Comparison of ENCODE assay signal across 14 cellular contexts in genomic region chr15:50767332-50767861, GRCh38. TPM values are rescaled to one million over a fixed set of nuclear protein-coding genes. Genes with fewer than 3 reads are reported as not detected.
DNase-seq lines count a peak whose midpoint lies in the region; ATAC-seq, FAIRE-seq and TF ChIP-seq lines count a peak whose summit lies in the region.
"Had no signal": no experiment of that assay in that cellular context is flagged by ENCODE, and none has a peak within 500 bp of the region (broad histone marks: within the 10 kb centered on the region; RNA-seq: fewer than 3 reads in every experiment).

No MANE protein-coding gene starts in this region.

- CTCF ChIA-PET in GM12878 (lab: Yijun Ruan, JAX), result interaction anchor here (1.1 to 1.3 kb wide), 2 partner anchors 12 to 109 kb away, joined by 3 read pairs; no protein-coding TSS in a partner anchor

- POLR2A ChIA-PET in GM12878 (lab: Charles Lee), result interaction anchor here (0.6 kb wide), 1 partner anchor 45 kb away, joined by 3 read pairs; no protein-coding TSS in a partner anchor

- peak overlapping the region; percentile 30; the same call in 1 of the 2 replicates for H3K4me2 ChIP-seq in GM12878 (ENCODE audit: control insufficient read depth, insufficient read depth)

- ATAC-seq in Right ventricle myocardium inferior (peak; percentile 69), GM12878 (no peak), aorta (ENCODE audit: low FRiP score) (no peak), HG03280 (IDR thresholded peaks at IDR 0.05; ENCODE audit: unreplicated experiment) (no peak)

- no peak overlapping the region for H3K27ac ChIP-seq in GM12878 (ENCODE audit: control insufficient read depth, insufficient read depth)
- H3K27ac ChIP-seq in mucosa of rectum (ENCODE audit: low read depth in 2 of 2, low read length in 2 of 2), result peak overlapping the region; percentile 97 to 98
- H3K27ac ChIP-seq in aorta (ENCODE audit: low read depth in 1 of 2, low read length in 2 of 2), result peak overlapping the region; percentile 52 to 57
- H3K27ac ChIP-seq: BLaER1 treated with 17β-estradiol and CSF1 and Interleukin-3, amounts not matched to agents 10 nM and 100 nM; SJCRH30 had no signal

- H4K20me1 ChIP-seq in GM12878 (ENCODE audit: control insufficient read depth, insufficient read depth), result no peaks in the 10 kb centered on the region
- H4K20me1 ChIP-seq: BLaER1 treated with 17β-estradiol and CSF1 and Interleukin-3, amounts not matched to agents 10 nM and 100 nM had no signal

- in situ Hi-C loops in GM12878 (cut with MboI), result no loop called here

- H3K4me3 ChIP-seq in GM12878 (no peak overlapping the region), mucosa of rectum (ENCODE audit: low read length in 2 of 2) (peak overlapping the region; percentile 11 to 31), aorta (ENCODE audit: low read length in 2 of 2) (no peak overlapping the region)
- H3K4me3 ChIP-seq: BLaER1 treated with 17β-estradiol and CSF1 and Interleukin-3, amounts not matched to agents 10 nM and 100 nM; SJCRH30 had no signal

- SMC1A ChIA-PET in GM12878 (lab: Charles Lee; ENCODE audit: uncharacterized antibody, unreplicated experiment), result interaction anchor here (1.8 kb wide), 1 partner anchor 12 kb away, joined by 5 read pairs; no protein-coding TSS in a partner anchor

- H3K4me1 ChIP-seq in GM12878 (ENCODE audit: control insufficient read depth, insufficient read depth, low read length) (peaks cover 10% of the 10 kb centered on the region), mucosa of rectum (ENCODE audit: control insufficient read depth in 2 of 2, insufficient read depth in 2 of 2, low read length in 2 of 2) (peaks cover 4 to 20% of the 10 kb centered on the region in 2 donors), aorta (ENCODE audit: control insufficient read depth in 1 of 2, insufficient read depth in 2 of 2, low read length in 2 of 2) (peaks cover 0 to 2% of the 10 kb centered on the region in 2 donors)

- WGBS in GM12878 (ENCODE audit: insufficient coverage, insufficient replicate concordance, low lambda C conversion rate, missing lambda C conversion rate), result 52% methylated on average over 2 of the region's 2 CpGs
- WGBS in aorta, 2 donors, result 8% methylated on average over 2 of the region's 2 CpGs

- no peak for TF ChIP-seq CTCF in GM12878 (IDR thresholded peaks at IDR 0.05 in 2 of 3, conservative IDR thresholded peaks at IDR 0.05 in 1 of 3; ENCODE audit: control insufficient read depth in 2 of 3, extremely low read depth in 1 of 3, insufficient read depth in 1 of 3, low read depth in 3 of 3, low read length in 3 of 3)

- H3K9me3 ChIP-seq in GM12878 (replicated peaks; ENCODE audit: control insufficient read depth, insufficient read depth, low read length) (no peaks in the 10 kb centered on the region; the same call in 2 of the 3 replicates), mucosa of rectum (ENCODE audit: control insufficient read depth in 2 of 2, low read length in 2 of 2) (no peaks in the 10 kb centered on the region), aorta (ENCODE audit: control insufficient read depth, low read length) (no peaks in the 10 kb centered on the region)
- H3K9me3 ChIP-seq: BLaER1 treated with 17β-estradiol and CSF1 and Interleukin-3, amounts not matched to agents 10 nM and 100 nM; SJCRH30 had no signal

- TF ChIP-seq RAD21 in GM12878 (IDR thresholded peaks at IDR 0.05; ENCODE audit: insufficient read depth, low read depth, low read length), result no peak

- no peaks in the 10 kb centered on the region for H3K36me3 ChIP-seq in GM12878 (ENCODE audit: control insufficient read depth in 2 of 2, insufficient read depth in 2 of 2, low read length in 1 of 2)
- H3K36me3 ChIP-seq in mucosa of rectum (ENCODE audit: control insufficient read depth in 2 of 2, insufficient read depth in 2 of 2, low read length in 2 of 2), result no peaks in the 10 kb centered on the region
- no peaks in the 10 kb centered on the region for H3K36me3 ChIP-seq in aorta (ENCODE audit: control insufficient read depth in 1 of 2, insufficient read depth in 2 of 2, low read length in 1 of 2)
- H3K36me3 ChIP-seq: BLaER1 treated with 17β-estradiol and CSF1 and Interleukin-3, amounts not matched to agents 10 nM and 100 nM; SJCRH30 had no signal

- H3K27me3 ChIP-seq in GM12878 (replicated peaks in 1 of 2; ENCODE audit: control insufficient read depth in 2 of 2, insufficient read depth in 2 of 2, low read length in 1 of 2), result no peaks in the 10 kb centered on the region
- no peaks in the 10 kb centered on the region for H3K27me3 ChIP-seq in mucosa of rectum (ENCODE audit: control insufficient read depth in 2 of 2, insufficient read depth in 2 of 2, low read length in 2 of 2)
- H3K27me3 ChIP-seq in aorta (ENCODE audit: control insufficient read depth in 1 of 2, insufficient read depth in 2 of 2, low read length in 1 of 2), result no peaks in the 10 kb centered on the region
- H3K27me3 ChIP-seq: BLaER1 treated with 17β-estradiol and CSF1 and Interleukin-3, amounts not matched to agents 10 nM and 100 nM; SJCRH30 had no signal

- no peak for TF ChIP-seq EP300 in GM12878 (IDR thresholded peaks at IDR 0.05; ENCODE audit: borderline replicate concordance in 1 of 2, control insufficient read depth in 1 of 2, low read depth in 2 of 2, low read length in 2 of 2)

- intact Hi-C loops in Right ventricle myocardium inferior (cut with DNase I), result loop anchor here (5.0 to 10.0 kb wide), 2 partner anchors 55 to 343 kb away; partner anchors contain the start of gene USP8
- intact Hi-C loops in cardiac septum (cut with DNase I), result loop anchor here (5.0 kb wide), 2 partner anchors 55 to 110 kb away; no protein-coding TSS in a partner anchor
- intact Hi-C loops in GM12878 (cut with micrococcal nuclease; ENCODE audit: unreplicated experiment), result no loop called here
- intact Hi-C loops in aorta (cut with DNase I), result loop anchor here in 1 of 2 donors (5.0 kb wide), 3 partner anchors 50 to 115 kb away; partner anchors contain the start of gene TRPM7

- H3K79me2 ChIP-seq in GM12878 (ENCODE audit: control insufficient read depth, insufficient read depth, low read length), result peaks cover 24% of the 10 kb centered on the region

- H3K9ac ChIP-seq in GM12878 (ENCODE audit: control insufficient read depth, insufficient read depth, low read length), result no peak overlapping the region
- peak overlapping the region in 1 of 2 donors; percentile 1 for H3K9ac ChIP-seq in mucosa of rectum (ENCODE audit: low read depth in 1 of 2, low read length in 2 of 2)
- H3K9ac ChIP-seq: BLaER1 treated with 17β-estradiol and CSF1 and Interleukin-3, amounts not matched to agents 10 nM and 100 nM had no signal

- no peak for TF ChIP-seq POLR2A in GM12878 (IDR thresholded peaks at IDR 0.05; ENCODE audit: low read depth, low read length)

- RAD21 ChIA-PET in GM12878 (lab: Charles Lee; ENCODE audit: unreplicated experiment), result interaction anchor here (1.0 kb wide), 1 partner anchor 24 kb away, joined by 3 read pairs; no protein-coding TSS in a partner anchor

- peak overlapping the region; percentile 74 for H2AFZ ChIP-seq in GM12878 (ENCODE audit: control insufficient read depth, low read depth, low read length)

- DNase-seq in Right ventricle myocardium inferior (ENCODE audit: missing footprints) (no peak), cardiac septum (ENCODE audit: low spot score) (no peak), GM12878 (ENCODE audit: low read depth, low spot score) (no peak), aorta (no peak), NCI-H1092 (lab: John Stamatoyannopoulos, UW) (no peak), globus pallidus (ENCODE audit: low spot score) (no peak)
- DNase-seq: HFFc6; SJCRH30; stimulated activated CD4-positive, alpha-beta T cell treated with anti-CD3 and anti-CD28 coated beads, Interleukin-2, amount 100 ng/mL, for 24 hours had no signal

- no peak for FAIRE-seq in GM12878 (lab: Jason Lieb, UNC)
- FAIRE-seq: astrocyte, endometrium had no signal

- BruUV-seq in GM12878 (replicated peaks; lab: Mats Ljungman, UMichigan), result no TSS peak

TF ChIP-seq in GM12878, 131 proteins besides CTCF, POLR2A, EP300 and RAD21 (continues in another document):
- TF ChIP-seq SP1 (IDR thresholded peaks at IDR 0.05; ENCODE audit: low read depth, low read length) (no peak), ZNF207 (IDR thresholded peaks at IDR 0.05; ENCODE audit: borderline replicate concordance) (no peak), SKIL (IDR thresholded peaks at IDR 0.05; ENCODE audit: low read depth, poor library complexity, severe bottlenecking) (no peak), SPI1 (IDR thresholded peaks at IDR 0.05; ENCODE audit: borderline replicate concordance, insufficient read depth, low read depth, low read length) (no peak)

RNA-seq across cellular contexts. Expression of gene SPPL2A, which starts 1.9 kb away (rescaled TPM):
- total RNA-seq in Right ventricle myocardium inferior (94.5 TPM), cardiac septum (116 TPM), GM12878 (2014; rRNA removed) (39.4 and 48.7 TPM in 2 replicates), GM12878 (2014; rRNA removed; fragmentation: Illumina TruSeq; extraction: Trizol) (36.5 and 41.8 TPM in 2 replicates), GM12878 (2021) (62.0 and 63.1 TPM in 2 replicates), aorta (100 to 1,000 TPM; 124 to 130 TPM)
- 137 and 148 TPM in 2 replicates for total RNA-seq in GM12878 (2013; cell fraction: nucleolus; rRNA removed)
- 19.2 TPM for polyA plus RNA-seq in GM12878 (2011; ENCODE audit: low read depth)
- polyA plus RNA-seq in GM12878 (2011; rRNA removed) (80.6 and 104 TPM in 2 replicates), GM12878 (2014; fragmentation: Illumina TruSeq; extraction: Trizol) (43.5 and 55.1 TPM in 2 replicates), GM12878 (2014; fragmentation: Nextera tagmentation; extraction: Ambion mirVana) (10 to 100 TPM; 11.3 to 24.2 TPM), GM12878 (2014; rRNA removed) (41.4 and 44.4 TPM in 2 replicates), GM12878 (2016; fragmentation: Nextera tagmentation; extraction: Ambion mirVana) (10 to 100 TPM; 76.7 to 83.8 TPM), aorta (10 to 100 TPM; 13.4 to 32.6 TPM)
- 31.3 and 34.5 TPM in 2 replicates for polyA plus RNA-seq in GM12878 (2011; cell fraction: cytosol; rRNA removed)
- polyA plus RNA-seq in GM12878 (2011; cell fraction: nucleus; rRNA removed), result 73.4 and 81.7 TPM in 2 replicates
- polyA plus RNA-seq in GM12878 (2012), result 30.9 and 39.0 TPM in 2 replicates
- 45.0 and 74.4 TPM in 2 replicates for polyA minus RNA-seq in GM12878 (2011; rRNA and poly(A)+ RNA removed)
- 13.8 and 25.3 TPM in 2 replicates for polyA minus RNA-seq in GM12878 (2011; cell fraction: cytosol; rRNA and poly(A)+ RNA removed)
- 17.7 and 24.5 TPM in 2 replicates for polyA minus RNA-seq in GM12878 (2011; cell fraction: nucleus; rRNA and poly(A)+ RNA removed)

Comparison
In these comparisons a context has a peak if more than half of its experiments do, and no peak if none do; other contexts are left out.
1. H3K4me3 ChIP-seq: peak in mucosa of rectum (2 of 2); none in GM12878 (single experiment) and aorta (0 of 2).